2 cellular contexts compared by ENCODE assay signal in genomic region chr9:130054820-130055219, GRCh38.
TF ChIP-seq lines count a peak whose summit lies in the region.

No MANE protein-coding gene starts in this region.

TF ChIP-seq in SK-N-SH, 30 proteins besides CTCF, POLR2A, EP300 and RAD21 (continued from another document):
- TF ChIP-seq EZH2phosphoT487 (IDR thresholded peaks at IDR 0.05; ENCODE audit: borderline replicate concordance, low read depth) = no peak
- TF ChIP-seq RFX5 (IDR thresholded peaks at IDR 0.05; ENCODE audit: low read length) = no peak
- TF ChIP-seq NFIC (IDR thresholded peaks at IDR 0.05; ENCODE audit: borderline replicate concordance) = no peak
- no peak for TF ChIP-seq MXI1 (IDR thresholded peaks at IDR 0.05; ENCODE audit: low read depth, low read length)
- no peak for TF ChIP-seq MEF2A (IDR thresholded peaks at IDR 0.05; ENCODE audit: borderline replicate concordance, low read depth)
- TF ChIP-seq GATA2 (CRISPR knock-in tag; IDR thresholded peaks at IDR 0.05) = no peak
- TF ChIP-seq SMC3 (IDR thresholded peaks at IDR 0.05; ENCODE audit: low read depth, low read length) = no peak
- TF ChIP-seq POLR2AphosphoS5 (IDR thresholded peaks at IDR 0.05; ENCODE audit: low read depth, low read length) = no peak
- TF ChIP-seq TAF1 (IDR thresholded peaks at IDR 0.05; ENCODE audit: borderline replicate concordance, low read depth, low read length) = no peak
- TF ChIP-seq RCOR1 (IDR thresholded peaks at IDR 0.05; ENCODE audit: low read length) = no peak
- TF ChIP-seq CHD2 (IDR thresholded peaks at IDR 0.05; ENCODE audit: low read length, partially characterized antibody) = no peak
- TF ChIP-seq PBX3 (IDR thresholded peaks at IDR 0.05) = no peak
- no peak for TF ChIP-seq SIN3A (IDR thresholded peaks at IDR 0.05; ENCODE audit: borderline replicate concordance, low read depth, low read length)
- no peak for TF ChIP-seq JUND (IDR thresholded peaks at IDR 0.05)

TF ChIP-seq in SK-N-SH treated with all-trans-retinoic acid at 6 μM for 48 hours, 23 proteins besides CTCF, POLR2A, EP300 and RAD21 (continued from another document):
- TF ChIP-seq ZNF8 (CRISPR knock-in tag; IDR thresholded peaks at IDR 0.05) (no peak), SNAI2 (CRISPR knock-in tag; IDR thresholded peaks at IDR 0.05) (no peak), TSHZ2 (CRISPR knock-in tag; IDR thresholded peaks at IDR 0.05) (no peak), GLIS3 (CRISPR knock-in tag; IDR thresholded peaks at IDR 0.05) (no peak), TCF4 (CRISPR knock-in tag; IDR thresholded peaks at IDR 0.05; ENCODE audit: borderline replicate concordance) (no peak), ESRRG (CRISPR knock-in tag; IDR thresholded peaks at IDR 0.05) (no peak), ARNTL (CRISPR knock-in tag; IDR thresholded peaks at IDR 0.05; ENCODE audit: borderline replicate concordance, low read depth) (no peak), OSR1 (CRISPR knock-in tag; IDR thresholded peaks at IDR 0.05) (no peak), RARB (CRISPR knock-in tag; IDR thresholded peaks at IDR 0.05) (no peak), CSDC2 (CRISPR knock-in tag; IDR thresholded peaks at IDR 0.05) (no peak), CSRNP3 (CRISPR knock-in tag; IDR thresholded peaks at IDR 0.05) (no peak), ZNF70 (CRISPR knock-in tag; IDR thresholded peaks at IDR 0.05) (no peak), ZC3H10 (CRISPR knock-in tag; IDR thresholded peaks at IDR 0.05) (no peak)
